Comparison of ENCODE assay signal across 9 cellular contexts in the genomic region with DNA sequence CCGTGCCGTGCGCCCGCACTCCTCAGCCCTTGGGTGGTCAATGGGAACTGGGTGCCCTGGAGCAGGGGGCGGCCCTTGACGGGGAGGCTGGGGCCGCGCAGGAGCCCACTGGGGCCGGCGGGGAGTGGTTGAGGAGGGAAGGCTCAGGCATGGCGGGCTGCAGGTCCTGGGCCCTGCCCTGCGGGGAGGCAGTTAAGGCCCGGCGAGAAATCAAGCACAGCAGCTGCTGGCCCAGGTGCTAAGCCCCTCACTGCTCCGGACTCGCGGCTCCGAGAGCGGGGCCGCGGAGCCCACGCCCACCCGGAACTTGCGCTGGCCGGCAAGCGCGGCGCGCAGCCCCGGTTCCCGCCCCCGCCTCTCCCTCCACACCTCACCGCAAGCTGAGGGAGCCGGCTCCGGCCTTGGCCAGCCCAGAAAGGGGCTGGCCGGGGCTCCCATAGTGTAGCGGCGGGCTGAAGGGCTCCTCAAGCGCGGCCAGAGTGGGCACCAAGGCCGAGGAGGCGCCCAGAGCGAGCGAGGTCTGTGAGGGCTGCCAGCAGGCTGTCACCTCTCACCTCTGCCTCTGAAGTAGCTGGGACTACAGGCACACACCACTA. TPM values are rescaled to one million over a fixed set of nuclear protein-coding genes. Genes with fewer than 3 reads are reported as not detected.
A peak's percentile ranks its signal among the peaks of the same experiment; 100 is the strongest.
DNase-seq lines count a peak whose midpoint lies in the region; ATAC-seq and TF ChIP-seq lines count a peak whose summit lies in the region.
"Had no signal": no experiment of that assay in that cellular context is flagged by ENCODE, and none has a peak within 500 bp of the region (broad histone marks: within the 10 kb centered on the region; RNA-seq: fewer than 3 reads in every experiment).

No MANE protein-coding gene starts in this region.

- H3K36me3 ChIP-seq in body of pancreas (replicated peaks in 1 of 2; ENCODE audit: insufficient read depth in 1 of 2, low read depth in 2 of 2), result no peaks in the 10 kb centered on the region
- no peaks in the 10 kb centered on the region for H3K36me3 ChIP-seq in lower lobe of right lung
- H3K36me3 ChIP-seq in tibial nerve, result no peaks in the 10 kb centered on the region

- ATAC-seq in body of pancreas (peak; percentile 68), lower lobe of right lung (peak; percentile 63 to 77), HG03196 (IDR thresholded peaks at IDR 0.05; ENCODE audit: unreplicated experiment) (no peak)

- no peaks in the 10 kb centered on the region for H3K27me3 ChIP-seq in body of pancreas
- no peaks in the 10 kb centered on the region for H3K27me3 ChIP-seq in lower lobe of right lung (ENCODE audit: low read depth)
- H3K27me3 ChIP-seq in tibial nerve, result no peaks in the 10 kb centered on the region

- H3K4me1 ChIP-seq in body of pancreas (peaks cover 9% of the 10 kb centered on the region), lower lobe of right lung (peaks cover 10% of the 10 kb centered on the region), tibial nerve (peaks cover 0 to 11% (median 4%) of the 10 kb centered on the region in 4 donors)

- TF ChIP-seq POLR2A in body of pancreas (IDR thresholded peaks at IDR 0.05) (no peak), tibial nerve (IDR thresholded peaks at IDR 0.05) (no peak)

- DNase-seq in activated gamma-delta T cell (lab: John Stamatoyannopoulos, UW), result peak; percentile 17
- no peak for DNase-seq in activated gamma-delta T cell treated with Interleukin-2 at 50 U/mL for 16 hours
- peak; percentile 35 to 57 (median 46) for DNase-seq in body of pancreas
- DNase-seq in lower lobe of right lung, result no peak
- no peak for DNase-seq in tibial nerve (ENCODE audit: low spot score in 2 of 2)
- DNase-seq in GM10266 (ENCODE audit: extremely low spot score), result no peak
- DNase-seq in NCI-H1105 treated with DMSO at 0.1 percent for 48 hours (lab: John Stamatoyannopoulos, UW), result no peak

- H3K27ac ChIP-seq in body of pancreas (peak overlapping the region; percentile 49 to 73 (median 59)), lower lobe of right lung (no peak overlapping the region), tibial nerve (no peak overlapping the region)

- intact Hi-C loops in body of pancreas (cut with DNase I) (no loop called here), lower lobe of right lung (cut with DNase I) (no loop called here)

- H3K4me3 ChIP-seq in body of pancreas (peak overlapping the region in 1 of 2 donors; percentile 16), lower lobe of right lung (peak overlapping the region; percentile 54), tibial nerve (peak overlapping the region in 3 of 4 donors; percentile 28 to 46 (median 31))

- TF ChIP-seq CTCF in body of pancreas (IDR thresholded peaks at IDR 0.05), result no peak
- TF ChIP-seq CTCF in lower lobe of right lung (IDR thresholded peaks at IDR 0.05), result no peak
- no peak for TF ChIP-seq CTCF in tibial nerve (IDR thresholded peaks at IDR 0.05)
- no peak for TF ChIP-seq CTCF in GM10266 (IDR thresholded peaks at IDR 0.05; ENCODE audit: control insufficient read depth, insufficient read depth, low read depth, missing control alignments)

- WGBS in body of pancreas, 2 donors, result 9 to 11% methylated on average over 4 to 37 of the region's 44 CpGs
- 9 to 21% methylated on average over 33 to 36 of the region's 44 CpGs for WGBS in tibial nerve, 2 donors

- H3K9me3 ChIP-seq in body of pancreas, result no peaks in the 10 kb centered on the region
- no peaks in the 10 kb centered on the region for H3K9me3 ChIP-seq in lower lobe of right lung
- H3K9me3 ChIP-seq in tibial nerve, result no peaks in the 10 kb centered on the region

- TF ChIP-seq EP300 in tibial nerve (IDR thresholded peaks at IDR 0.05), result no peak

RNA-seq across cellular contexts. Expression of a gene that starts 7.8 kb away (rescaled TPM):
- total RNA-seq in body of pancreas (not detected), lower lobe of right lung (2.6 TPM), tibial nerve (not detected)
- total RNA-seq: mucosa of gallbladder had no signal

RNA-seq across cellular contexts. Expression of a gene that starts 53.2 kb away (rescaled TPM):
- 10 to 100 TPM in 1 of 2 donors, 1 to 10 TPM in 1; 6.6 to 10.1 TPM for total RNA-seq in body of pancreas
- 29.9 TPM for total RNA-seq in lower lobe of right lung
- total RNA-seq in tibial nerve, result 10 to 100 TPM in 1 of 4 donors, 1 to 10 TPM in 3; 4.8 to 13.2 (median 8.6) TPM

Comparison
In these comparisons a context has a peak if more than half of its experiments do, and no peak if none do; other contexts are left out.
1. DNase-seq: peak in activated gamma-delta T cell (single experiment) and body of pancreas (4 of 4); none in activated gamma-delta T cell treated with Interleukin-2 at 50 U/mL for 16 hours (single experiment), lower lobe of right lung (single experiment), tibial nerve (0 of 2), GM10266 (single experiment) and NCI-H1105 treated with DMSO at 0.1 percent for 48 hours (single experiment).
2. H3K27ac ChIP-seq: peak in body of pancreas (4 of 4); none in lower lobe of right lung (single experiment) and tibial nerve (0 of 4).